ENCODE assay signal across 9 cellular contexts in genomic region chr16:19359556-19359955, GRCh38. TPM values are rescaled to one million over a fixed set of nuclear protein-coding genes. Genes with fewer than 3 reads are reported as not detected.
"Had no signal": no experiment of that assay in that cellular context is flagged by ENCODE, and none has a peak within 500 bp of the region (broad histone marks: within the 10 kb centered on the region; RNA-seq: fewer than 3 reads in every experiment).

No MANE protein-coding gene starts in this region.

- DNase-seq: GDM1, GF-D8 had no signal

- H3K4me3 ChIP-seq: GM12878 had no signal

- ATAC-seq: GM12878 had no signal

- FAIRE-seq: G401.6, GM12878, GM12891, GM12892, GM18507, GM19239 had no signal

RNA-seq across cellular contexts. Expression of gene TMC5, which starts 58.1 kb away (rescaled TPM):
- total RNA-seq: G401, GM12878 had no signal
